1 cellular context compared by ENCODE assay signal in the genomic region with DNA sequence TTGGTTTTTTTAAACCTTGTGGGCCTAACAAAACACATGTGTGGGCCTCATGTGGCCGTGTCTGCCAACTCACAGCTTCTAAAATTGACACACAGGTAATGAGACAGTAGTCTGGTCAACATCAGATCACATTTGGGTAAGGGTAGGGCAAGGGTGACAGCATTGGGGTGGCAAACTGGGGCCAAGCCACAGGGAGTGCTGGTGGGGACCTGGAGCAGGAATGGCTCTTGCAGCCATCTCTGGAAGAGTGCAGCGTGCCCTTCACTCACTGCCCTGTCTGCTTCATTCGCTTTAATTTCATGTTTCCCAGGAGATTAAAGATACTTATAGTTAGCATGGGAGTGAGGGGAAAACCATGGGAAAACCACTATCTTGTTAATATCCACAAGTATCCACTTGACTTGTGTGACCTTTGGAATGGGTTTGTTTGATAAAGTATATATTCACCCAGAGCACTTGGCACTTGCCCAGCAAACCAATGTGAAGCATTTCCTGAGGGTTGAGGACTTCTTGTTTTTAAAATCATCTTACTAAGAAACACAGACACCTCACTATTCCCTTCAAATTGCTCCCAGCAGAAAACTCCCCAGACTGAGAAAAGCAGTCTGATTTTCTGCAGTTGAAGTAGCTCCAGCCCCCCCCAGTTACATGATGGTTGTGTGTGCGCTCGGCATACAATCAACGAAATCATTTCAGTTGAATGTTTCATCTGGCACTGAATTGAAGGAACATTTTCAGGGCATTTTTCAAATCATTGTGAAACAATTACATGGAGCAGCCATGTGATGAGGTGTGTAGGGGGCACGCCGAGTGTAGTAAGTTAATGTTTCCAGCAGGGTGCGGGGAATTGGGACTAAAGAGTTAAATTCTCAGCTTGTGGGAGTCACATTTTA.
A peak's percentile ranks its signal among the peaks of the same experiment; 100 is the strongest.
TF ChIP-seq lines count a peak whose summit lies in the region.

No MANE protein-coding gene starts in this region.

TF ChIP-seq in HepG2, 621 proteins besides CTCF, POLR2A, EP300 and RAD21 (continued from another document):
- TF ChIP-seq NR2F6 (IDR thresholded peaks at IDR 0.05): peak; percentile 69
- TF ChIP-seq NR2F6 (CRISPR knock-in tag; IDR thresholded peaks at IDR 0.05): peak; percentile 65; the same call in 1 of the 2 replicates
- TF ChIP-seq RELA (CRISPR knock-in tag; IDR thresholded peaks at IDR 0.05): no peak
- 0 out of 2 replicates have a peak, but pooled peaks have one; percentile 39 for TF ChIP-seq MED1 (CRISPR knock-in tag; IDR thresholded peaks at IDR 0.05)
TF ChIP-seq in HepG2: peak in this region for 27.
